In the genomic region with DNA sequence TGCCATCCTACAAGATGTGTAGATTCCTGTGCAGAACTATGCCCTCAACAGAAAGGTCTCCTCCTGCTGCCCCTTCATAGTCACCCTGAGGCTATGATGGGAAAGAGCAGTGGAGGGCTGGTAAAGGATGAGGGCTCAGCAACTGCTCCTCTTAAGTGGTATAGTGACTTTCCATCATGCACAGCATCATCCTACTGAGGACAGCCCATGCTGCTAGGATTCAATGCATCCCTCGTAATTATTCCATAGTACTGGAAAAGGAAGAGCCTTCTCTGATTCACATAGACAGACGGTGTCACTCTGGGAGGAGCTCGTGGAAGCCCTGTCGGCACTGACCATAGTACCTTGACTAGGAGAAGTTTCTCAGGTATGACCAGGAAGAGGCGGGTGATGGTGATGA, we compare ENCODE assay signal across 22 cellular contexts.
"Had no signal": no experiment of that assay in that cellular context is flagged by ENCODE, and none has a peak within 500 bp of the region (broad histone marks: within the 10 kb centered on the region; RNA-seq: fewer than 3 reads in every experiment).

No MANE protein-coding gene starts in this region.

- H3K4me1 ChIP-seq: esophagus squamous epithelium, foreskin keratinocyte, gastrocnemius medialis, gastroesophageal sphincter, heart left ventricle, heart right ventricle had no signal

- H3K36me3 ChIP-seq: colonic mucosa, esophagus squamous epithelium, gastrocnemius medialis, gastroesophageal sphincter, heart left ventricle, heart right ventricle had no signal

- H3K9me3 ChIP-seq: colonic mucosa, esophagus squamous epithelium, gastrocnemius medialis, gastroesophageal sphincter had no signal

- DNase-seq: colonic mucosa; cortex of kidney; dermis blood vessel endothelial cell; dorsolateral prefrontal cortex; effector CD4-positive, alpha-beta T cell; effector CD8-positive, alpha-beta T cell; effector memory CD4-positive, alpha-beta T cell; effector memory CD8-positive, alpha-beta T cell; endodermal cell; erythroblast; esophagus squamous epithelium; foreskin fibroblast; foreskin keratinocyte; foreskin melanocyte; gastrocnemius medialis; glutamatergic neuron; head of caudate nucleus; heart left ventricle; heart right ventricle had no signal

- H3K4me3 ChIP-seq: colonic mucosa, coronary artery, dorsolateral prefrontal cortex, esophagus squamous epithelium, gastrocnemius medialis, gastroesophageal sphincter, heart left ventricle, heart right ventricle had no signal

- H3K27ac ChIP-seq: colonic mucosa, coronary artery, dorsolateral prefrontal cortex, epithelial cell of prostate, esophagus squamous epithelium, foreskin keratinocyte, gastrocnemius medialis, gastroesophageal sphincter, heart left ventricle, heart right ventricle had no signal

- H3K27me3 ChIP-seq: colonic mucosa, foreskin keratinocyte, gastrocnemius medialis, gastroesophageal sphincter had no signal
